ENCODE assay signal across 19 cellular contexts in the genomic region with DNA sequence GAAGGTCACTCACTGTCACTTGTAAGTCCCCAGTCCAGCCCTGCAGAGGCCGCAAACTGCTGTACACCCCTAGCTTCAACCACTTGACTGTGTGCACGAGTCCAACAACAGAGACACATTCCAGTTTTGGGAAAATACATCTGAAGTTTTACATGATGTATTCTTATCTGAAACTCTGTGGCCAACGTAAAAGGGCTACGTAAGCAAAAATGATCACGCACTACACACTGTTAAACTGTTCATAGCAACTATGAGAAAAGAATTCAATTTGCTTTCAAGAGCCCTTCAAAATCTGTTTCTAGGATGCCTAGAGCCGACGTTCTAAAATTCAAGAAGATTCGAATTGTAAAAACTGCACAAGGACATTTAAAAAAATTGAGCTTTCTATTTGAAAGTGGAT. TPM values are rescaled to one million over a fixed set of nuclear protein-coding genes. Genes with fewer than 3 reads are reported as not detected.
A peak's percentile ranks its signal among the peaks of the same experiment; 100 is the strongest.
DNase-seq lines count a peak whose midpoint lies in the region; ATAC-seq, FAIRE-seq and TF ChIP-seq lines count a peak whose summit lies in the region.
"Had no signal": no experiment of that assay in that cellular context is flagged by ENCODE, and none has a peak within 500 bp of the region (broad histone marks: within the 10 kb centered on the region; RNA-seq: fewer than 3 reads in every experiment).

No MANE protein-coding gene starts in this region.

- no TSS peak for BruUV-seq in HepG2 (replicated peaks; lab: Mats Ljungman, UMichigan)

- no peak for DNase-seq in HepG2 (ENCODE audit: low spot score)
- no peak for DNase-seq in right lobe of liver
- no peak for DNase-seq in GM23338 (ENCODE audit: low spot score)
- no peak for DNase-seq in bronchial epithelial cell (ENCODE audit: low read depth)
- DNase-seq in OCI-M1 (lab: John Stamatoyannopoulos, UW), result no peak
- DNase-seq: AML-193; Calu3; CD8-positive, alpha-beta T cell; DMS79 treated with DMSO at 0.1 percent for 48 hours; GF-D8; HCEC 1CT had no signal

- H3K4me2 ChIP-seq in HepG2 (ENCODE audit: low read depth, low read length) (no peak overlapping the region), GM23338 (no peak overlapping the region)
- H3K4me2 ChIP-seq: KMS-11 had no signal

- in situ Hi-C loops in HepG2 (cut with HindIII; ENCODE audit: extremely low pct_ligation_motif_present, low pct_unique_long_range_greater_than_20kb), result no loop called here

- TF ChIP-seq POLR2A in HepG2 (IDR thresholded peaks at IDR 0.05; ENCODE audit: insufficient read depth in 1 of 2, low read depth in 2 of 2, low read length in 2 of 2) (no peak), right lobe of liver (IDR thresholded peaks at IDR 0.05) (no peak)

- FAIRE-seq in HepG2 (lab: Jason Lieb, UNC) (no peak), bronchial epithelial cell (lab: Jason Lieb, UNC) (peak; percentile 92)
- FAIRE-seq: A204.1, H54, HTR-8/SVneo had no signal

- H3K9me2 ChIP-seq in GM23338 (ENCODE audit: insufficient read depth), result no peaks in the 10 kb centered on the region

- ATAC-seq in HepG2 (no peak), right lobe of liver (no peak), GM23338 (no peak), GM21723 (IDR thresholded peaks at IDR 0.05; ENCODE audit: unreplicated experiment) (no peak), GM18519 (IDR thresholded peaks at IDR 0.05; ENCODE audit: low FRiP score, unreplicated experiment) (no peak)
- ATAC-seq: CD8-positive, alpha-beta T cell had no signal

- TF ChIP-seq EP300 in HepG2 (IDR thresholded peaks at IDR 0.05; ENCODE audit: low read depth in 2 of 2, low read length in 2 of 2), result no peak
- no peak for TF ChIP-seq EP300 in HepG2 (CRISPR knock-in tag; IDR thresholded peaks at IDR 0.05; ENCODE audit: borderline replicate concordance)

- no peak overlapping the region for H3K27ac Mint-ChIP-seq in GM23338
- H3K27ac Mint-ChIP-seq: CD8-positive, alpha-beta T cell had no signal

- H3K9me3 ChIP-seq in HepG2 (ENCODE audit: low read length) (no peaks in the 10 kb centered on the region), right lobe of liver (no peaks in the 10 kb centered on the region)

- no peaks in the 10 kb centered on the region for H3K4me1 ChIP-seq in HepG2 (ENCODE audit: insufficient read depth, low read length)
- no peaks in the 10 kb centered on the region for H3K4me1 ChIP-seq in right lobe of liver
- H3K4me1 ChIP-seq in GM23338 (ENCODE audit: insufficient read depth), result peaks cover 17% of the 10 kb centered on the region

- H3K36me3 Mint-ChIP-seq in GM23338 (ENCODE audit: low read depth), result no peaks in the 10 kb centered on the region
- H3K36me3 Mint-ChIP-seq: CD8-positive, alpha-beta T cell had no signal

- POLR2A ChIA-PET in HepG2 (lab: Yijun Ruan, JAX), result interaction anchor here (0.7 kb wide), 1 partner anchor 33 kb away, joined by 5 read pairs; no protein-coding TSS in a partner anchor

- no peak for TF ChIP-seq RAD21 in HepG2 (CRISPR knock-in tag; IDR thresholded peaks at IDR 0.05)

- intact Hi-C loops in HepG2 (cut with micrococcal nuclease; ENCODE audit: unreplicated experiment) (no loop called here), right lobe of liver (cut with DNase I) (no loop called here)

- H4K20me1 ChIP-seq in HepG2 (ENCODE audit: insufficient read depth, low read length), result no peaks in the 10 kb centered on the region
- no peaks in the 10 kb centered on the region for H4K20me1 ChIP-seq in GM23338 (replicated peaks; ENCODE audit: insufficient read depth)

- H3K79me2 ChIP-seq in HepG2 (ENCODE audit: insufficient read depth, low read length), result no peaks in the 10 kb centered on the region
- no peaks in the 10 kb centered on the region for H3K79me2 ChIP-seq in GM23338 (replicated peaks; ENCODE audit: insufficient read depth)

- H3K4me1 Mint-ChIP-seq in GM23338, result peaks cover 35% of the 10 kb centered on the region

- H2AFZ ChIP-seq in HepG2 (ENCODE audit: low read length) (no peak overlapping the region), GM23338 (peak overlapping the region; percentile 78; the same call in 1 of the 2 replicates)

- H3K4me3 ChIP-seq in HepG2 (replicated peaks in 1 of 3; ENCODE audit: insufficient read depth in 1 of 3, low read depth in 2 of 3, low read length in 3 of 3) (no peak overlapping the region), right lobe of liver (no peak overlapping the region), GM23338 (no peak overlapping the region), bronchial epithelial cell (ENCODE audit: low read depth, low read length) (no peak overlapping the region)

- H3K27me3 ChIP-seq in HepG2 (ENCODE audit: control insufficient read depth in 1 of 2, insufficient read depth in 2 of 2, low read length in 2 of 2) (peaks cover 2 to 26% of the 10 kb centered on the region in 2 experiments; a peak in 3 of 5 replicates), right lobe of liver (no peaks in the 10 kb centered on the region), GM23338 (ENCODE audit: insufficient read depth) (no peaks in the 10 kb centered on the region), bronchial epithelial cell (ENCODE audit: control insufficient read depth, insufficient read depth, low read length) (no peaks in the 10 kb centered on the region)

- H3K36me3 ChIP-seq in HepG2 (replicated peaks in 1 of 2; ENCODE audit: control insufficient read depth in 1 of 2, insufficient read depth in 2 of 2, low read length in 2 of 2) (no peaks in the 10 kb centered on the region), right lobe of liver (no peaks in the 10 kb centered on the region), GM23338 (ENCODE audit: insufficient read depth) (no peaks in the 10 kb centered on the region), bronchial epithelial cell (ENCODE audit: control insufficient read depth, insufficient read depth, low read length) (no peaks in the 10 kb centered on the region)

- H3K4me3 Mint-ChIP-seq in GM23338, result no peak overlapping the region

- H3K27me3 Mint-ChIP-seq in GM23338 (ENCODE audit: insufficient read depth, low read depth, poor library complexity), result peaks cover 6% of the 10 kb centered on the region

- H3K27ac ChIP-seq in HepG2 (ENCODE audit: extremely low read length, insufficient read depth, low read length) (no peak overlapping the region), right lobe of liver (no peak overlapping the region), GM23338 (ENCODE audit: low read depth) (no peak overlapping the region)
- H3K27ac ChIP-seq: C4-2B, KMS-11 had no signal

- 63% methylated on average over 8 of the region's 8 CpGs for WGBS in HepG2 (ENCODE audit: low lambda C conversion rate)
- 88% methylated on average over 7 of the region's 8 CpGs for WGBS in right lobe of liver (ENCODE audit: insufficient coverage, low coverage, low lambda C conversion rate, missing lambda C conversion rate)

- H3F3A ChIP-seq in GM23338 (replicated peaks; ENCODE audit: low read depth), result no peaks in the 10 kb centered on the region

- CTCF ChIA-PET in HepG2 (lab: Yijun Ruan, JAX; ENCODE audit: low intra/inter-chr PET ratio, low total read pairs), result no interaction called here

- no peaks in the 10 kb centered on the region for H3K9me3 Mint-ChIP-seq in GM23338
- H3K9me3 Mint-ChIP-seq: CD8-positive, alpha-beta T cell had no signal

- TF ChIP-seq CTCF in HepG2 (CRISPR knock-in tag; IDR thresholded peaks at IDR 0.05), result no peak
- TF ChIP-seq CTCF in right lobe of liver (IDR thresholded peaks at IDR 0.05), result no peak
- TF ChIP-seq CTCF in GM23338 (conservative IDR thresholded peaks at IDR 0.05; ENCODE audit: low read depth in 2 of 2), result no peak
- no peak for TF ChIP-seq CTCF in bronchial epithelial cell (IDR thresholded peaks at IDR 0.05; ENCODE audit: insufficient read depth, low read length, severe bottlenecking)

- no peak overlapping the region for H3K9ac ChIP-seq in HepG2 (ENCODE audit: insufficient read depth, low read depth, low read length)
- H3K9ac ChIP-seq: KMS-11 had no signal

TF ChIP-seq in GM23338, 12 proteins besides CTCF, POLR2A, EP300 and RAD21:
- no peak for TF ChIP-seq EZH2phosphoT487 (IDR thresholded peaks at IDR 0.05; ENCODE audit: unreplicated experiment)
- no peak for TF ChIP-seq STAT1 (IDR thresholded peaks at IDR 0.05; ENCODE audit: unreplicated experiment)
- TF ChIP-seq, protein P1, sequence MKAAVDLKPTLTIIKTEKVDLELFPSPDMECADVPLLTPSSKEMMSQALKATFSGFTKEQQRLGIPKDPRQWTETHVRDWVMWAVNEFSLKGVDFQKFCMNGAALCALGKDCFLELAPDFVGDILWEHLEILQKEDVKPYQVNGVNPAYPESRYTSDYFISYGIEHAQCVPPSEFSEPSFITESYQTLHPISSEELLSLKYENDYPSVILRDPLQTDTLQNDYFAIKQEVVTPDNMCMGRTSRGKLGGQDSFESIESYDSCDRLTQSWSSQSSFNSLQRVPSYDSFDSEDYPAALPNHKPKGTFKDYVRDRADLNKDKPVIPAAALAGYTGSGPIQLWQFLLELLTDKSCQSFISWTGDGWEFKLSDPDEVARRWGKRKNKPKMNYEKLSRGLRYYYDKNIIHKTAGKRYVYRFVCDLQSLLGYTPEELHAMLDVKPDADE (IDR thresholded peaks at IDR 0.05), result no peak
TF ChIP-seq in GM23338: peak in this region for 0.

RNA-seq across cellular contexts. Expression of gene EDAR, which starts 26.0 kb away (rescaled TPM):
- total RNA-seq in HepG2 (2016; rRNA removed; fragmentation: Illumina TruSeq; extraction: Trizol) (not detected in 2 replicates), right lobe of liver (1 to 10 TPM in 1 of 6 experiments, under 1 TPM in 5; 0.06 to 1.6 (median 0.28) TPM), bronchial epithelial cell (under 0.01 and 0.90 TPM in 2 replicates)
- total RNA-seq in HepG2 (2016; cell fraction: cytosol; rRNA removed; fragmentation: Illumina TruSeq; extraction: Trizol; ENCODE audit: low read depth), result not detected in 2 replicates
- not detected in 2 replicates for total RNA-seq in HepG2 (2016; cell fraction: insoluble cytoplasmic fraction; rRNA removed; fragmentation: Illumina TruSeq; extraction: Trizol)
- not detected in 2 replicates for total RNA-seq in HepG2 (2016; cell fraction: membrane; rRNA removed; fragmentation: Illumina TruSeq; extraction: Trizol)
- not detected in 2 replicates for total RNA-seq in HepG2 (2016; cell fraction: nucleus; rRNA removed; fragmentation: Illumina TruSeq; extraction: Trizol)
- polyA plus RNA-seq in HepG2 (2011; rRNA removed) (not detected in 2 replicates), GM23338 (2016; fragmentation: Nextera tagmentation; extraction: Ambion mirVana) (0.10 TPM in 1 of 2 replicates, not detected in the other)
- polyA plus RNA-seq in HepG2 (2011; cell fraction: cytosol; rRNA removed), result not detected in 2 replicates
- polyA plus RNA-seq in HepG2 (2011; cell fraction: nucleus; rRNA removed), result not detected in 2 replicates
- not detected in 2 replicates for polyA plus RNA-seq in HepG2 (2012)
- polyA plus RNA-seq in HepG2 (2016; cell fraction: cytosol; fragmentation: Illumina TruSeq; extraction: Trizol; ENCODE audit: low read depth), result not detected in 2 replicates
- not detected in 2 replicates for polyA plus RNA-seq in HepG2 (2016; cell fraction: insoluble cytoplasmic fraction; fragmentation: Illumina TruSeq; extraction: Trizol; ENCODE audit: low read depth)
- polyA plus RNA-seq in HepG2 (2016; cell fraction: membrane; fragmentation: Illumina TruSeq; extraction: Trizol; ENCODE audit: low read depth), result not detected in 2 replicates
- polyA plus RNA-seq in HepG2 (2016; cell fraction: nucleus; fragmentation: Illumina TruSeq; extraction: Trizol; ENCODE audit: insufficient read depth, low read depth), result not detected in 2 replicates
- 0.16 TPM in 1 of 2 replicates, not detected in the other for polyA minus RNA-seq in HepG2 (2011; rRNA and poly(A)+ RNA removed; ENCODE audit: low replicate concordance)
- not detected in 2 replicates for polyA minus RNA-seq in HepG2 (2011; cell fraction: cytosol; rRNA and poly(A)+ RNA removed)
- polyA minus RNA-seq in HepG2 (2011; cell fraction: nucleus; rRNA and poly(A)+ RNA removed), result not detected in 2 replicates
- not detected in 2 replicates for total RNA-seq in GM23338 (2014; rRNA removed; shearing (Covaris generic))
- total RNA-seq: Calu3 had no signal
- polyA plus RNA-seq: BJ had no signal
